Comparison of ENCODE assay signal across 14 cellular contexts in the genomic region with DNA sequence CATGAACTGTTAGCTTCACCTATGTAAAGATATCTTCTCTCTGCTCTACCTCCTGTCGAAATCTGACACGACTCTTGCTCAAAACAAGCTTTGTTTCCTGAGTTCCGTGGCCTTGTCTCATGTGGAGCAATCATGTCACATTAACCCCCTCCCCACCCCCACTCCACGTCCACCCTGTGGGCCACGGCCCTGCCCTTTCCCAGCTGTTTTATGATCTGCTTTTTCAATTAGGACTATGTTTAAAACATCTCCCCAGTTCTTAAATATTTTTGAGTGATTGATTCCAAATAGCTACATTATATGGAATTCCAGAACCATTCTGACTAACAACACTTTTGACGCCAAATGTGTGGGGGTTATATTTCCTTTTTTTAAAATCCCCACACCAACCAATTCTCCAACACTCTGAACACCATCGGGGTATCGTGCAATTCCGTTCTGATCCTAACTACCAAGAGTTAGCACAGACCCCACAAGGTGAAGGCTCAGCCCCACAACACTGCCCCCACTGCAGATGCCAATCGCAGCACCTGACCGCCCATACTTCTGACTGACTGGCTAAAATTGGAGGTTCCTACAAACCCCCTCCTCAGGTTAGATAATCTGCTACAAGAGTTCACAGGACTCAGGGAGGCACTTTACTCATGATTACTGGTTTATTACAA. TPM values are rescaled to one million over a fixed set of nuclear protein-coding genes. Genes with fewer than 3 reads are reported as not detected.
A peak's percentile ranks its signal among the peaks of the same experiment; 100 is the strongest.
DNase-seq lines count a peak whose midpoint lies in the region; ATAC-seq lines count a peak whose summit lies in the region.
"Had no signal": no experiment of that assay in that cellular context is flagged by ENCODE, and none has a peak within 500 bp of the region (broad histone marks: within the 10 kb centered on the region; RNA-seq: fewer than 3 reads in every experiment).

No MANE protein-coding gene starts in this region.

- peak overlapping the region; percentile 49 for H3K27ac Mint-ChIP-seq in dendritic cell treated with granulocyte-macrophage colony-stimulating factor and Interleukin-4, amounts not matched to agents 40 ng/mL and 50 ng/mL, for 4 days
- H3K27ac Mint-ChIP-seq: CD4-positive, CD25-positive, alpha-beta regulatory T cell; IgD-negative memory B cell had no signal

- peaks cover 11% of the 10 kb centered on the region for H3K27me3 Mint-ChIP-seq in dendritic cell treated with granulocyte-macrophage colony-stimulating factor and Interleukin-4, amounts not matched to agents 40 ng/mL and 50 ng/mL, for 4 days

- intact Hi-C loops in dendritic cell treated with granulocyte-macrophage colony-stimulating factor and Interleukin-4, amounts not matched to agents 40 ng/mL and 50 ng/mL, for 4 days (cut with micrococcal nuclease): loop anchor here (1.0 to 5.0 kb wide), 3 partner anchors 13 to 89 kb away; a partner anchor contains a TSS

- no peak overlapping the region for H3K4me3 Mint-ChIP-seq in dendritic cell treated with granulocyte-macrophage colony-stimulating factor and Interleukin-4, amounts not matched to agents 40 ng/mL and 50 ng/mL, for 4 days
- H3K4me3 Mint-ChIP-seq: CD4-positive, CD25-positive, alpha-beta regulatory T cell; IgD-negative memory B cell had no signal

- H3K36me3 Mint-ChIP-seq in dendritic cell treated with granulocyte-macrophage colony-stimulating factor and Interleukin-4, amounts not matched to agents 40 ng/mL and 50 ng/mL, for 4 days (ENCODE audit: low read depth): no peaks in the 10 kb centered on the region
- H3K36me3 Mint-ChIP-seq: CD4-positive, CD25-positive, alpha-beta regulatory T cell; IgD-negative memory B cell had no signal

- no peaks in the 10 kb centered on the region for H3K9me3 Mint-ChIP-seq in dendritic cell treated with granulocyte-macrophage colony-stimulating factor and Interleukin-4, amounts not matched to agents 40 ng/mL and 50 ng/mL, for 4 days

- peaks cover 53% of the 10 kb centered on the region for H3K4me1 Mint-ChIP-seq in dendritic cell treated with granulocyte-macrophage colony-stimulating factor and Interleukin-4, amounts not matched to agents 40 ng/mL and 50 ng/mL, for 4 days (ENCODE audit: low read depth)
- H3K4me1 Mint-ChIP-seq: IgD-negative memory B cell had no signal

- no peak for ATAC-seq in left lobe of liver
- no peak for ATAC-seq in HG02870 (IDR thresholded peaks at IDR 0.05; ENCODE audit: unreplicated experiment)

- DNase-seq in NCI-H2107 treated with DMSO at 0.1 percent for 48 hours (lab: John Stamatoyannopoulos, UW; ENCODE audit: unreplicated experiment): peak; percentile 44
- DNase-seq in NCI-H2107 (lab: John Stamatoyannopoulos, UW): no peak
- DNase-seq in left lobe of liver (ENCODE audit: low spot score): peak; percentile 38
- no peak for DNase-seq in NCI-H2081 treated with DMSO at 0.1 percent for 48 hours (lab: John Stamatoyannopoulos, UW)
- no peak for DNase-seq in GOT3 (lab: John Stamatoyannopoulos, UW)
- DNase-seq: AML-193; CD4-positive, CD25-positive, alpha-beta regulatory T cell; DMS53; GF-D8 had no signal

RNA-seq across cellular contexts. Expression of a gene that starts 12.7 kb away (rescaled TPM):
- 23.7 TPM for total RNA-seq in left lobe of liver
- total RNA-seq: A673; CD4-positive, CD25-positive, alpha-beta regulatory T cell; HT1080 had no signal

RNA-seq across cellular contexts. Expression of a gene that starts 12.8 kb away (rescaled TPM):
- total RNA-seq in left lobe of liver: not detected
- total RNA-seq: A673; CD4-positive, CD25-positive, alpha-beta regulatory T cell; HT1080 had no signal

RNA-seq across cellular contexts. Expression of a gene that starts 28.1 kb away (rescaled TPM):
- total RNA-seq in left lobe of liver: 1.2 TPM
- total RNA-seq: A673; CD4-positive, CD25-positive, alpha-beta regulatory T cell; HT1080 had no signal

RNA-seq across cellular contexts. Expression of a gene that starts 45.9 kb away (rescaled TPM):
- 36.3 TPM for total RNA-seq in left lobe of liver
- total RNA-seq: A673; CD4-positive, CD25-positive, alpha-beta regulatory T cell; HT1080 had no signal

RNA-seq across cellular contexts. Expression of a gene that starts 54.9 kb away (rescaled TPM):
- not detected for total RNA-seq in left lobe of liver
- total RNA-seq: A673, HT1080 had no signal

Comparison
In these comparisons a context has a peak if more than half of its experiments do, and no peak if none do; other contexts are left out.
1. DNase-seq: peak in NCI-H2107 treated with DMSO at 0.1 percent for 48 hours (single experiment) and left lobe of liver (single experiment); none in NCI-H2107 (single experiment), NCI-H2081 treated with DMSO at 0.1 percent for 48 hours (single experiment) and GOT3 (single experiment).